Comparison of ENCODE assay signal across 1 cellular context in genomic region chr13:21176195-21176981, GRCh38.
A peak's percentile ranks its signal among the peaks of the same experiment; 100 is the strongest.
TF ChIP-seq lines count a peak whose summit lies in the region.

Gene MRPL57, plus strand, starts transcription at chr13:21176658. Its CDS starts 259 bp downstream, at chr13:21176917.
Gene SKA3, minus strand, starts transcription at chr13:21176552. Its CDS starts 75 bp downstream, at chr13:21176477.

TF ChIP-seq in HEK293, 187 proteins besides CTCF, POLR2A, EP300 and RAD21 (continued from another document and continues in another):
- TF ChIP-seq ZNF518A (tag by site-specific recombination; conservative IDR thresholded peaks at IDR 0.05; ENCODE audit: low read depth), result 0 out of 2 replicates have a peak, but pooled peaks have one; percentile 13
- TF ChIP-seq ZFP3 (tag by site-specific recombination; IDR thresholded peaks at IDR 0.05; ENCODE audit: low read depth), result no peak
- TF ChIP-seq SCRT1 (tag by site-specific recombination; IDR thresholded peaks at IDR 0.05; ENCODE audit: borderline replicate concordance), result no peak
- peak; percentile 99 for TF ChIP-seq ZXDB (tag by site-specific recombination; IDR thresholded peaks at IDR 0.05)
- TF ChIP-seq MYNN (tag by site-specific recombination; IDR thresholded peaks at IDR 0.05; ENCODE audit: borderline replicate concordance), result no peak
- TF ChIP-seq, protein P1, sequence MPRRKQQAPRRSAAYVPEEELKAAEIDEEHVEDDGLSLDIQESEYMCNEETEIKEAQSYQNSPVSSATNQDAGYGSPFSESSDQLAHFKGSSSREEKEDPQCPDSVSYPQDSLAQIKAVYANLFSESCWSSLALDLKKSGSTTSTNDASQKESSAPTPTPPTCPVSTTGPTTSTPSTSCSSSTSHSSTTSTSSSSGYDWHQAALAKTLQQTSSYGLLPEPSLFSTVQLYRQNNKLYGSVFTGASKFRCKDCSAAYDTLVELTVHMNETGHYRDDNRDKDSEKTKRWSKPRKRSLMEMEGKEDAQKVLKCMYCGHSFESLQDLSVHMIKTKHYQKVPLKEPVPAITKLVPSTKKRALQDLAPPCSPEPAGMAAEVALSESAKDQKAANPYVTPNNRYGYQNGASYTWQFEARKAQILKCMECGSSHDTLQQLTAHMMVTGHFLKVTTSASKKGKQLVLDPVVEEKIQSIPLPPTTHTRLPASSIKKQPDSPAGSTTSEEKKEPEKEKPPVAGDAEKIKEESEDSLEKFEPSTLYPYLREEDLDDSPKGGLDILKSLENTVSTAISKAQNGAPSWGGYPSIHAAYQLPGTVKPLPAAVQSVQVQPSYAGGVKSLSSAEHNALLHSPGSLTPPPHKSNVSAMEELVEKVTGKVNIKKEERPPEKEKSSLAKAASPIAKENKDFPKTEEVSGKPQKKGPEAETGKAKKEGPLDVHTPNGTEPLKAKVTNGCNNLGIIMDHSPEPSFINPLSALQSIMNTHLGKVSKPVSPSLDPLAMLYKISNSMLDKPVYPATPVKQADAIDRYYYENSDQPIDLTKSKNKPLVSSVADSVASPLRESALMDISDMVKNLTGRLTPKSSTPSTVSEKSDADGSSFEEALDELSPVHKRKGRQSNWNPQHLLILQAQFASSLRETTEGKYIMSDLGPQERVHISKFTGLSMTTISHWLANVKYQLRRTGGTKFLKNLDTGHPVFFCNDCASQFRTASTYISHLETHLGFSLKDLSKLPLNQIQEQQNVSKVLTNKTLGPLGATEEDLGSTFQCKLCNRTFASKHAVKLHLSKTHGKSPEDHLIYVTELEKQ (tag by site-specific recombination; IDR thresholded peaks at IDR 0.05; ENCODE audit: borderline replicate concordance), result no peak
- peak; percentile 78 for TF ChIP-seq ZNF76 (tag by site-specific recombination; IDR thresholded peaks at IDR 0.05; ENCODE audit: borderline replicate concordance, low read depth)
- 0 out of 2 replicates have a peak, but pooled peaks have one; percentile 35 for TF ChIP-seq ZBTB48 (tag by site-specific recombination; IDR thresholded peaks at IDR 0.05)
- TF ChIP-seq, protein P2, sequence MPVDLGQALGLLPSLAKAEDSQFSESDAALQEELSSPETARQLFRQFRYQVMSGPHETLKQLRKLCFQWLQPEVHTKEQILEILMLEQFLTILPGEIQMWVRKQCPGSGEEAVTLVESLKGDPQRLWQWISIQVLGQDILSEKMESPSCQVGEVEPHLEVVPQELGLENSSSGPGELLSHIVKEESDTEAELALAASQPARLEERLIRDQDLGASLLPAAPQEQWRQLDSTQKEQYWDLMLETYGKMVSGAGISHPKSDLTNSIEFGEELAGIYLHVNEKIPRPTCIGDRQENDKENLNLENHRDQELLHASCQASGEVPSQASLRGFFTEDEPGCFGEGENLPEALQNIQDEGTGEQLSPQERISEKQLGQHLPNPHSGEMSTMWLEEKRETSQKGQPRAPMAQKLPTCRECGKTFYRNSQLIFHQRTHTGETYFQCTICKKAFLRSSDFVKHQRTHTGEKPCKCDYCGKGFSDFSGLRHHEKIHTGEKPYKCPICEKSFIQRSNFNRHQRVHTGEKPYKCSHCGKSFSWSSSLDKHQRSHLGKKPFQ (tag by site-specific recombination; IDR thresholded peaks at IDR 0.05), result no peak
- TF ChIP-seq ZNF621 (tag by site-specific recombination; IDR thresholded peaks at IDR 0.05), result no peak
- no peak for TF ChIP-seq ZNF157 (tag by site-specific recombination; IDR thresholded peaks at IDR 0.05)
- peak; percentile 81 for TF ChIP-seq ZNF785 (tag by site-specific recombination; IDR thresholded peaks at IDR 0.05)
- TF ChIP-seq ZNF266 (tag by site-specific recombination; IDR thresholded peaks at IDR 0.05; ENCODE audit: low read depth), result no peak
- no peak for TF ChIP-seq ZNF585B (tag by site-specific recombination; IDR thresholded peaks at IDR 0.05)
- TF ChIP-seq ZFP37 (tag by site-specific recombination; IDR thresholded peaks at IDR 0.05), result peak; percentile 76
- TF ChIP-seq, protein P3, sequence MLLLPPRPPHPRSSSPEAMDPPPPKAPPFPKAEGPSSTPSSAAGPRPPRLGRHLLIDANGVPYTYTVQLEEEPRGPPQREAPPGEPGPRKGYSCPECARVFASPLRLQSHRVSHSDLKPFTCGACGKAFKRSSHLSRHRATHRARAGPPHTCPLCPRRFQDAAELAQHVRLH (tag by site-specific recombination; IDR thresholded peaks at IDR 0.05), result 0 out of 2 replicates have a peak, but pooled peaks have one; percentile 28
- no peak for TF ChIP-seq ZNF350 (tag by site-specific recombination; IDR thresholded peaks at IDR 0.05)
- TF ChIP-seq ZNF596 (tag by site-specific recombination; IDR thresholded peaks at IDR 0.05), result no peak
- peak; percentile 91 for TF ChIP-seq KLF9 (tag by site-specific recombination; IDR thresholded peaks at IDR 0.05; ENCODE audit: low read depth)
- TF ChIP-seq, protein P4, sequence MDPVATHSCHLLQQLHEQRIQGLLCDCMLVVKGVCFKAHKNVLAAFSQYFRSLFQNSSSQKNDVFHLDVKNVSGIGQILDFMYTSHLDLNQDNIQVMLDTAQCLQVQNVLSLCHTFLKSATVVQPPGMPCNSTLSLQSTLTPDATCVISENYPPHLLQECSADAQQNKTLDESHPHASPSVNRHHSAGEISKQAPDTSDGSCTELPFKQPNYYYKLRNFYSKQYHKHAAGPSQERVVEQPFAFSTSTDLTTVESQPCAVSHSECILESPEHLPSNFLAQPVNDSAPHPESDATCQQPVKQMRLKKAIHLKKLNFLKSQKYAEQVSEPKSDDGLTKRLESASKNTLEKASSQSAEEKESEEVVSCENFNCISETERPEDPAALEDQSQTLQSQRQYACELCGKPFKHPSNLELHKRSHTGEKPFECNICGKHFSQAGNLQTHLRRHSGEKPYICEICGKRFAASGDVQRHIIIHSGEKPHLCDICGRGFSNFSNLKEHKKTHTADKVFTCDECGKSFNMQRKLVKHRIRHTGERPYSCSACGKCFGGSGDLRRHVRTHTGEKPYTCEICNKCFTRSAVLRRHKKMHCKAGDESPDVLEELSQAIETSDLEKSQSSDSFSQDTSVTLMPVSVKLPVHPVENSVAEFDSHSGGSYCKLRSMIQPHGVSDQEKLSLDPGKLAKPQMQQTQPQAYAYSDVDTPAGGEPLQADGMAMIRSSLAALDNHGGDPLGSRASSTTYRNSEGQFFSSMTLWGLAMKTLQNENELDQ (tag by site-specific recombination; IDR thresholded peaks at IDR 0.05; ENCODE audit: low read depth), result no peak
- TF ChIP-seq ZBTB20 (tag by site-specific recombination; IDR thresholded peaks at IDR 0.05), result peak; percentile 92
- peak; percentile 68; the same call in 1 of the 2 replicates for TF ChIP-seq KLF8 (tag by site-specific recombination; IDR thresholded peaks at IDR 0.05)
- TF ChIP-seq ZNF561 (tag by site-specific recombination; IDR thresholded peaks at IDR 0.05; ENCODE audit: borderline replicate concordance), result 0 out of 2 replicates have a peak, but pooled peaks have one; percentile 46
- no peak for TF ChIP-seq SETDB1 (IDR thresholded peaks at IDR 0.05; ENCODE audit: insufficient read length, low read length)
- no peak for TF ChIP-seq ZNF175 (tag by site-specific recombination; IDR thresholded peaks at IDR 0.05)
- TF ChIP-seq ZBTB44 (tag by site-specific recombination; IDR thresholded peaks at IDR 0.05), result no peak
- TF ChIP-seq IKZF3 (tag by site-specific recombination; IDR thresholded peaks at IDR 0.05), result peak; percentile 40; the same call in 1 of the 2 replicates
- TF ChIP-seq TRIM28 (IDR thresholded peaks at IDR 0.05; ENCODE audit: borderline replicate concordance, low read length), result no peak
- no peak for TF ChIP-seq ZBTB6 (tag by site-specific recombination; IDR thresholded peaks at IDR 0.05)
- TF ChIP-seq ZNF366 (tag by site-specific recombination; conservative IDR thresholded peaks at IDR 0.05), result no peak
- TF ChIP-seq, protein P5, sequence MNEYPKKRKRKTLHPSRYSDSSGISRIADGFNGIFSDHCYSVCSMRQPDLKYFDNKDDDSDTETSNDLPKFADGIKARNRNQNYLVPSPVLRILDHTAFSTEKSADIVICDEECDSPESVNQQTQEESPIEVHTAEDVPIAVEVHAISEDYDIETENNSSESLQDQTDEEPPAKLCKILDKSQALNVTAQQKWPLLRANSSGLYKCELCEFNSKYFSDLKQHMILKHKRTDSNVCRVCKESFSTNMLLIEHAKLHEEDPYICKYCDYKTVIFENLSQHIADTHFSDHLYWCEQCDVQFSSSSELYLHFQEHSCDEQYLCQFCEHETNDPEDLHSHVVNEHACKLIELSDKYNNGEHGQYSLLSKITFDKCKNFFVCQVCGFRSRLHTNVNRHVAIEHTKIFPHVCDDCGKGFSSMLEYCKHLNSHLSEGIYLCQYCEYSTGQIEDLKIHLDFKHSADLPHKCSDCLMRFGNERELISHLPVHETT (tag by site-specific recombination; IDR thresholded peaks at IDR 0.05), result no peak
- TF ChIP-seq ZNF398 (tag by site-specific recombination; IDR thresholded peaks at IDR 0.05), result no peak
- TF ChIP-seq KLF10 (tag by site-specific recombination; IDR thresholded peaks at IDR 0.05), result peak; percentile 21; the same call in 1 of the 2 replicates
- TF ChIP-seq ZNF2 (tag by site-specific recombination; IDR thresholded peaks at IDR 0.05), result peak; percentile 58; the same call in 1 of the 2 replicates
- TF ChIP-seq, protein P6, sequence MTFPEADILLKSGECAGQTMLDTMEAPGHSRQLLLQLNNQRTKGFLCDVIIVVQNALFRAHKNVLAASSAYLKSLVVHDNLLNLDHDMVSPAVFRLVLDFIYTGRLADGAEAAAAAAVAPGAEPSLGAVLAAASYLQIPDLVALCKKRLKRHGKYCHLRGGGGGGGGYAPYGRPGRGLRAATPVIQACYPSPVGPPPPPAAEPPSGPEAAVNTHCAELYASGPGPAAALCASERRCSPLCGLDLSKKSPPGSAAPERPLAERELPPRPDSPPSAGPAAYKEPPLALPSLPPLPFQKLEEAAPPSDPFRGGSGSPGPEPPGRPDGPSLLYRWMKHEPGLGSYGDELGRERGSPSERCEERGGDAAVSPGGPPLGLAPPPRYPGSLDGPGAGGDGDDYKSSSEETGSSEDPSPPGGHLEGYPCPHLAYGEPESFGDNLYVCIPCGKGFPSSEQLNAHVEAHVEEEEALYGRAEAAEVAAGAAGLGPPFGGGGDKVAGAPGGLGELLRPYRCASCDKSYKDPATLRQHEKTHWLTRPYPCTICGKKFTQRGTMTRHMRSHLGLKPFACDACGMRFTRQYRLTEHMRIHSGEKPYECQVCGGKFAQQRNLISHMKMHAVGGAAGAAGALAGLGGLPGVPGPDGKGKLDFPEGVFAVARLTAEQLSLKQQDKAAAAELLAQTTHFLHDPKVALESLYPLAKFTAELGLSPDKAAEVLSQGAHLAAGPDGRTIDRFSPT (tag by site-specific recombination; IDR thresholded peaks at IDR 0.05), result 0 out of 2 replicates have a peak, but pooled peaks have one; percentile 23
